In genomic region chr16:5854027-5854426, GRCh38 we compare ENCODE assay signal across 29 cellular contexts.
"Had no signal": no experiment of that assay in that cellular context is flagged by ENCODE, and none has a peak within 500 bp of the region (broad histone marks: within the 10 kb centered on the region; RNA-seq: fewer than 3 reads in every experiment).

No MANE protein-coding gene starts in this region.

- H3K4me1 Mint-ChIP-seq: natural killer cell; nephron; stimulated activated memory B cell treated with anti-CD40 and anti-IgM and Interleukin-4, amounts not matched to agents 10 μg/mL and 1 μg/mL and 100 μg/mL, for 72 hours; stimulated activated naive CD8-positive, alpha-beta T cell treated with anti-CD3 and anti-CD28 coated beads, Interleukin-15, amount 100 ng/mL, for 72 hours had no signal

- H3K9me3 Mint-ChIP-seq: natural killer cell, nephron, neural progenitor cell, type B pancreatic cell had no signal

- H3K27me3 Mint-ChIP-seq: stimulated activated memory B cell treated with anti-CD40 and anti-IgM and Interleukin-4, amounts not matched to agents 10 μg/mL and 1 μg/mL and 100 μg/mL, for 72 hours; stimulated activated naive CD8-positive, alpha-beta T cell treated with anti-CD3 and anti-CD28 coated beads, Interleukin-15, amount 100 ng/mL, for 72 hours had no signal

- H3K79me2 ChIP-seq: parathyroid adenoma had no signal

- H3K4me3 Mint-ChIP-seq: natural killer cell; nephron; neural progenitor cell; stimulated activated memory B cell treated with anti-CD40 and anti-IgM and Interleukin-4, amounts not matched to agents 10 μg/mL and 1 μg/mL and 100 μg/mL, for 72 hours; stimulated activated naive CD8-positive, alpha-beta T cell treated with anti-CD3 and anti-CD28 coated beads, Interleukin-15, amount 100 ng/mL, for 72 hours; type B pancreatic cell had no signal

- H3K27ac ChIP-seq: neural progenitor cell, ovary, parathyroid adenoma, psoas muscle, right lobe of liver, sigmoid colon, suprapubic skin, testis, tibial artery, transverse colon, upper lobe of right lung, uterus had no signal

- H3K4me2 ChIP-seq: neural progenitor cell had no signal

- H3K36me3 Mint-ChIP-seq: natural killer cell; neural progenitor cell; stimulated activated memory B cell treated with anti-CD40 and anti-IgM and Interleukin-4, amounts not matched to agents 10 μg/mL and 1 μg/mL and 100 μg/mL, for 72 hours; type B pancreatic cell had no signal

- H3K4me1 ChIP-seq: parathyroid adenoma, psoas muscle, right lobe of liver, sigmoid colon, suprapubic skin, testis, tibial artery, transverse colon, upper lobe of right lung, uterus had no signal

- H3K9ac ChIP-seq: neural progenitor cell, parathyroid adenoma had no signal

- H3K4me3 ChIP-seq: neural progenitor cell, ovary, psoas muscle, right lobe of liver, sigmoid colon, suprapubic skin, testis, tibial artery, transverse colon, upper lobe of right lung, uterus had no signal

- H3K27me3 ChIP-seq: neural progenitor cell, ovary, right lobe of liver, sigmoid colon, suprapubic skin, testis, tibial artery, transverse colon, upper lobe of right lung, uterus had no signal

- ATAC-seq: natural killer cell; psoas muscle; right cardiac atrium; right lobe of liver; stimulated activated memory B cell treated with anti-CD40 and anti-IgM and Interleukin-4, amounts not matched to agents 10 μg/mL and 1 μg/mL and 100 μg/mL, for 72 hours; stimulated activated naive CD8-positive, alpha-beta T cell treated with anti-CD3 and anti-CD28 coated beads, Interleukin-15, amount 100 ng/mL, for 72 hours; stimulated activated naive CD8-positive, alpha-beta T cell treated with anti-CD3 and anti-CD28 coated beads, Interleukin-15, Interleukin-2, amounts not matched to agents 100 U/mL and 50 U/mL, for 24 hours; upper lobe of right lung had no signal

- H3K9me3 ChIP-seq: ovary, right lobe of liver, sigmoid colon, suprapubic skin, testis, tibial artery, transverse colon, upper lobe of right lung, uterus had no signal

- DNase-seq: natural killer cell; occipital lobe; ovary; posterior cingulate gyrus; psoas muscle; right cardiac atrium; right lobe of liver; sigmoid colon; small intestine; stimulated activated CD4-positive, alpha-beta T cell treated with anti-CD3 and anti-CD28 coated beads, Interleukin-15, amount 100 ng/mL, for 24 hours; stimulated activated CD4-positive, alpha-beta T cell treated with anti-CD3 and anti-CD28 coated beads, Interleukin-2, amount 100 ng/mL, for 24 hours; stimulated activated CD4-positive, alpha-beta T cell treated with anti-CD3 and anti-CD28 coated beads, Interleukin-2, amount 100 ng/mL, for 48 hours; stimulated activated CD4-positive, alpha-beta T cell treated with anti-CD3 and anti-CD28 coated beads, Interleukin-4, amount 100 ng/mL, for 24 hours; stimulated activated naive CD4-positive, alpha-beta T cell; stimulated activated naive CD8-positive, alpha-beta T cell treated with anti-CD3 and anti-CD28 coated beads, Interleukin-15, amount 100 ng/mL, for 72 hours; stimulated activated naive CD8-positive, alpha-beta T cell treated with anti-CD3 and anti-CD28 coated beads, Interleukin-15, Interleukin-2, amounts not matched to agents 100 U/mL and 50 U/mL, for 24 hours; substantia nigra; testis; tibial artery; transverse colon; upper lobe of right lung; uterus had no signal

- H2AFZ ChIP-seq: neural progenitor cell, parathyroid adenoma had no signal

- FAIRE-seq: small intestine had no signal

- H3K27ac Mint-ChIP-seq: natural killer cell; nephron; neural progenitor cell; progenitor cell of endocrine pancreas; stimulated activated memory B cell treated with anti-CD40 and anti-IgM and Interleukin-4, amounts not matched to agents 10 μg/mL and 1 μg/mL and 100 μg/mL, for 72 hours; stimulated activated naive CD8-positive, alpha-beta T cell treated with anti-CD3 and anti-CD28 coated beads, Interleukin-15, amount 100 ng/mL, for 72 hours; type B pancreatic cell had no signal

- H3K36me3 ChIP-seq: neural progenitor cell, ovary, right lobe of liver, sigmoid colon, suprapubic skin, tibial artery, transverse colon, upper lobe of right lung, uterus had no signal
